14 cellular contexts compared by ENCODE assay signal in genomic region chr20:45919536-45919933, GRCh38. TPM values are rescaled to one million over a fixed set of nuclear protein-coding genes. Genes with fewer than 3 reads are reported as not detected.
DNase-seq lines count a peak whose midpoint lies in the region; FAIRE-seq and TF ChIP-seq lines count a peak whose summit lies in the region.
"Had no signal": no experiment of that assay in that cellular context is flagged by ENCODE, and none has a peak within 500 bp of the region (broad histone marks: within the 10 kb centered on the region; RNA-seq: fewer than 3 reads in every experiment).

No MANE protein-coding gene starts in this region.

- H3K9me3 ChIP-seq in SJCRH30 (replicated peaks) (no peaks in the 10 kb centered on the region), endothelial cell of umbilical vein (replicated peaks; ENCODE audit: control insufficient read depth, insufficient read depth, low read length) (no peaks in the 10 kb centered on the region), thyroid gland (no peaks in the 10 kb centered on the region), OCI-LY7 (ENCODE audit: low read length) (no peaks in the 10 kb centered on the region)
- H3K9me3 ChIP-seq: thoracic aorta had no signal

- H3K4me1 Mint-ChIP-seq in HFFc6 (ENCODE audit: low read depth): peaks cover 28% of the 10 kb centered on the region

- H3K27ac Mint-ChIP-seq in HFFc6: no peak overlapping the region
- H3K27ac Mint-ChIP-seq: activated naive CD8-positive, alpha-beta T cell treated with anti-CD3 and anti-CD28 coated beads, Interleukin-2, amount 10 ng/mL, durations not matched to agents 7 days and 5 days had no signal

- H4K20me1 ChIP-seq in endothelial cell of umbilical vein (replicated peaks; ENCODE audit: control insufficient read depth, extremely low read depth, insufficient read depth, low read length): no peaks in the 10 kb centered on the region
- H4K20me1 ChIP-seq in OCI-LY7 (ENCODE audit: insufficient read depth, low read length): no peaks in the 10 kb centered on the region

- dilution Hi-C loops in endothelial cell of umbilical vein (cut with MboI; ENCODE audit: extremely low pct_ligation_motif_present, low sequenced_read_pairs): no loop called here

- CTCF ChIA-PET in endothelial cell of umbilical vein (lab: Charles Lee): interaction anchor here (0.8 to 2.8 kb wide), 7 partner anchors 8 to 51 kb away, joined by 3 to 19 read pairs (median 4); partner anchors contain the start of genes PCIF1 and ZSWIM1
- CTCF ChIA-PET in OCI-LY7 (lab: Charles Lee; ENCODE audit: unreplicated experiment): no interaction called here

- H3K4me3 Mint-ChIP-seq in HFFc6: no peak overlapping the region
- H3K4me3 Mint-ChIP-seq: activated naive CD8-positive, alpha-beta T cell treated with anti-CD3 and anti-CD28 coated beads, Interleukin-2, amount 10 ng/mL, durations not matched to agents 7 days and 5 days had no signal

- DNase-seq in SJCRH30: peak; percentile 77
- peak; percentile 94 for DNase-seq in endothelial cell of umbilical vein (ENCODE audit: low read depth, low spot score)
- peak; percentile 72 to 75 for DNase-seq in lung microvascular endothelial cell (ENCODE audit: low read depth in 2 of 2)
- peak; percentile 27 to 31 for DNase-seq in thyroid gland
- no peak for DNase-seq in OCI-LY7 (ENCODE audit: low spot score)
- DNase-seq in NCI-H748 treated with DMSO at 0.1 percent for 48 hours (lab: John Stamatoyannopoulos, UW): no peak
- no peak for DNase-seq in HFFc6
- no peak for DNase-seq in GF-D8 (lab: John Stamatoyannopoulos, UW)
- DNase-seq: activated CD4-positive, alpha-beta T cell treated with anti-CD3 and anti-CD28 coated beads, Interleukin-2, amount 50 U/mL, for 4 hours; activated naive CD8-positive, alpha-beta T cell treated with anti-CD3 and anti-CD28 coated beads, Interleukin-2, amount 10 ng/mL, durations not matched to agents 7 days and 5 days; Calu3; NCI-H2171 had no signal

- H3K9me2 ChIP-seq in OCI-LY7 (ENCODE audit: insufficient read depth, low read length): no peaks in the 10 kb centered on the region

- H3K27ac ChIP-seq in SJCRH30 (no peak overlapping the region), endothelial cell of umbilical vein (ENCODE audit: insufficient read depth, low read depth, low read length) (no peak overlapping the region), thyroid gland (peak overlapping the region; percentile 39 to 61 (median 50)), OCI-LY7 (ENCODE audit: low read depth, low read length, poor library complexity, severe bottlenecking) (no peak overlapping the region)

- 9 to 18% methylated on average over 4 of the region's 4 CpGs for WGBS in thyroid gland, 2 donors

- POLR2A ChIA-PET in endothelial cell of umbilical vein (lab: Charles Lee) (interaction anchor here (0.6 to 2.5 kb wide), 3 partner anchors 15 to 1190 kb away, joined by 3 to 20 read pairs (median 8); partner anchors contain the start of gene PCIF1), OCI-LY7 (lab: Charles Lee) (interaction anchor here (1.1 to 1.5 kb wide), 3 partner anchors 15 to 51 kb away, joined by 3 to 6 read pairs (median 3); partner anchors contain the start of genes PCIF1 and ZSWIM1)

- H3K27me3 ChIP-seq in SJCRH30 (no peaks in the 10 kb centered on the region), endothelial cell of umbilical vein (ENCODE audit: control insufficient read depth in 2 of 2, insufficient read depth in 2 of 2, low read length in 2 of 2) (no peaks in the 10 kb centered on the region), thyroid gland (no peaks in the 10 kb centered on the region)

- peaks cover 66% of the 10 kb centered on the region for H3K4me1 ChIP-seq in SJCRH30
- peaks cover 27% of the 10 kb centered on the region for H3K4me1 ChIP-seq in endothelial cell of umbilical vein (ENCODE audit: control insufficient read depth, extremely low read depth, insufficient read depth, low read length)
- H3K4me1 ChIP-seq in thyroid gland: peaks cover 6 to 28% of the 10 kb centered on the region in 2 donors
- no peaks in the 10 kb centered on the region for H3K4me1 ChIP-seq in OCI-LY7 (ENCODE audit: insufficient read depth, low read length, poor library complexity, severe bottlenecking)

- no peak for TF ChIP-seq POLR2A in endothelial cell of umbilical vein (IDR thresholded peaks at IDR 0.05; ENCODE audit: low read depth, low read length)
- TF ChIP-seq POLR2A in thyroid gland (IDR thresholded peaks at IDR 0.05): no peak

- TF ChIP-seq CTCF in endothelial cell of umbilical vein (IDR thresholded peaks at IDR 0.05; ENCODE audit: extremely low read depth in 1 of 2, insufficient read depth in 1 of 2, low read depth in 1 of 2, low read length in 2 of 2) (no peak), thyroid gland (IDR thresholded peaks at IDR 0.05) (no peak), OCI-LY7 (conservative IDR thresholded peaks at IDR 0.05; ENCODE audit: low read length) (no peak), HFFc6 (IDR thresholded peaks at IDR 0.05) (no peak)

- H3K9ac ChIP-seq in endothelial cell of umbilical vein (replicated peaks; ENCODE audit: extremely low read depth, insufficient read depth, low read length): no peak overlapping the region

- H3K4me3 ChIP-seq in SJCRH30 (no peak overlapping the region), endothelial cell of umbilical vein (replicated peaks in 1 of 3; ENCODE audit: insufficient read depth in 1 of 3, low read depth in 1 of 3, low read length in 3 of 3) (no peak overlapping the region), thyroid gland (replicated peaks in 1 of 3) (no peak overlapping the region), OCI-LY7 (ENCODE audit: low read depth, low read length, poor library complexity, severe bottlenecking) (no peak overlapping the region)
- H3K4me3 ChIP-seq: thoracic aorta had no signal

- BruUV-seq in endothelial cell of umbilical vein (replicated peaks; lab: Mats Ljungman, UMichigan) (no TSS peak), OCI-LY7 (replicated peaks; lab: Mats Ljungman, UMichigan) (no TSS peak)

- no peaks in the 10 kb centered on the region for H3K36me3 Mint-ChIP-seq in HFFc6 (ENCODE audit: low read depth)
- H3K36me3 Mint-ChIP-seq: activated naive CD8-positive, alpha-beta T cell treated with anti-CD3 and anti-CD28 coated beads, Interleukin-2, amount 10 ng/mL, durations not matched to agents 7 days and 5 days had no signal

- intact Hi-C loops in endothelial cell of umbilical vein (cut with micrococcal nuclease): loop anchor here (1.0 to 10.0 kb wide), 2 partner anchors 8 to 575 kb away; partner anchors contain the start of gene SDC4
- intact Hi-C loops in thyroid gland (cut with DNase I): no loop called here
- intact Hi-C loops in OCI-LY7 (cut with micrococcal nuclease; ENCODE audit: unreplicated experiment): no loop called here

- H3K27me3 Mint-ChIP-seq in HFFc6 (ENCODE audit: insufficient read depth): peaks cover 9% of the 10 kb centered on the region

- H3K79me2 ChIP-seq in endothelial cell of umbilical vein (ENCODE audit: control insufficient read depth, insufficient read depth, low read length) (no peaks in the 10 kb centered on the region), OCI-LY7 (ENCODE audit: insufficient read depth, low read depth, low read length) (no peaks in the 10 kb centered on the region)

- H2AFZ ChIP-seq in endothelial cell of umbilical vein (ENCODE audit: low read depth, low read length) (no peak overlapping the region), OCI-LY7 (ENCODE audit: low read length) (no peak overlapping the region)

- H3K36me3 ChIP-seq in SJCRH30 (no peaks in the 10 kb centered on the region), endothelial cell of umbilical vein (ENCODE audit: control insufficient read depth in 2 of 2, extremely low read depth in 1 of 2, insufficient read depth in 2 of 2, low read length in 2 of 2) (no peaks in the 10 kb centered on the region), thyroid gland (no peaks in the 10 kb centered on the region), OCI-LY7 (ENCODE audit: insufficient read depth, low read length) (no peaks in the 10 kb centered on the region)
- H3K36me3 ChIP-seq: thoracic aorta had no signal

- H3K9me3 Mint-ChIP-seq in HFFc6: no peaks in the 10 kb centered on the region
- H3K9me3 Mint-ChIP-seq: activated naive CD8-positive, alpha-beta T cell treated with anti-CD3 and anti-CD28 coated beads, Interleukin-2, amount 10 ng/mL, durations not matched to agents 7 days and 5 days had no signal

- no peak overlapping the region for H3K4me2 ChIP-seq in endothelial cell of umbilical vein (ENCODE audit: insufficient read depth, low read length)
- no peak overlapping the region for H3K4me2 ChIP-seq in OCI-LY7 (ENCODE audit: low read length)

- peak; percentile 84 for FAIRE-seq in endothelial cell of umbilical vein (lab: Jason Lieb, UNC)
- FAIRE-seq: GM12892 had no signal

- no peaks in the 10 kb centered on the region for H3K9me1 ChIP-seq in endothelial cell of umbilical vein (replicated peaks; ENCODE audit: control insufficient read depth, extremely low read depth, insufficient read depth, low read length)

RNA-seq across cellular contexts. Expression of gene PLTP, which starts 7.6 kb away (rescaled TPM):
- 14.5 and 15.6 TPM in 2 replicates for total RNA-seq in SJCRH30 (2014; rRNA removed; shearing (Covaris generic))
- total RNA-seq in endothelial cell of umbilical vein (61.9 and 62.1 TPM in 2 replicates), lung microvascular endothelial cell (4.4 and 4.8 TPM in 2 replicates), thyroid gland (100 to 1,000 TPM in 1 of 4 donors, 10 to 100 TPM in 3; 22.7 to 260 (median 70.1) TPM), OCI-LY7 (2022) (12.7 and 15.8 TPM in 2 replicates)
- 118 TPM in 2 replicates for polyA plus RNA-seq in endothelial cell of umbilical vein
- polyA plus RNA-seq in endothelial cell of umbilical vein (2011; cell fraction: cytosol; rRNA removed): 70.8 and 89.9 TPM in 2 replicates
- 48.2 and 60.0 TPM in 2 replicates for polyA plus RNA-seq in endothelial cell of umbilical vein (2011; cell fraction: nucleus; rRNA removed)
- polyA plus RNA-seq in endothelial cell of umbilical vein (2012): 71.4 and 133 TPM in 2 replicates
- polyA minus RNA-seq in endothelial cell of umbilical vein: 67.3 and 73.5 TPM in 2 replicates
- polyA minus RNA-seq in endothelial cell of umbilical vein (2011; cell fraction: cytosol; rRNA and poly(A)+ RNA removed): 1.1 TPM
- 19.4 and 23.8 TPM in 2 replicates for polyA minus RNA-seq in endothelial cell of umbilical vein (2011; cell fraction: nucleus; rRNA and poly(A)+ RNA removed)
- 14.3 and 17.1 TPM in 2 replicates for total RNA-seq in OCI-LY7 (2014; rRNA removed; shearing (Covaris generic))
- total RNA-seq in HFFc6 (2021; fragmentation: NEBNext Ultra II Directional; extraction: Animal tissue kit (Norgen Biotek cat#: 25700)): 10 to 100 TPM in 5 of 6 experiments, 1 to 10 TPM in 1; 8.3 to 13.6 (median 11.1) TPM

RNA-seq across cellular contexts. Expression of gene PCIF1, which starts 14.9 kb away (rescaled TPM):
- 20.6 and 21.7 TPM in 2 replicates for total RNA-seq in SJCRH30 (2014; rRNA removed; shearing (Covaris generic))
- total RNA-seq in endothelial cell of umbilical vein (25.8 and 27.2 TPM in 2 replicates), lung microvascular endothelial cell (7.8 and 9.5 TPM in 2 replicates), thyroid gland (10 to 100 TPM; 28.1 to 63.6 (median 49.1) TPM), OCI-LY7 (2022) (40.6 and 50.3 TPM in 2 replicates)
- 26.4 and 27.6 TPM in 2 replicates for polyA plus RNA-seq in endothelial cell of umbilical vein
- 19.2 and 22.7 TPM in 2 replicates for polyA plus RNA-seq in endothelial cell of umbilical vein (2011; cell fraction: cytosol; rRNA removed)
- polyA plus RNA-seq in endothelial cell of umbilical vein (2011; cell fraction: nucleus; rRNA removed): 32.7 and 35.6 TPM in 2 replicates
- polyA plus RNA-seq in endothelial cell of umbilical vein (2012): 15.6 and 18.6 TPM in 2 replicates
- 17.2 and 28.9 TPM in 2 replicates for polyA minus RNA-seq in endothelial cell of umbilical vein
- 22.8 TPM for polyA minus RNA-seq in endothelial cell of umbilical vein (2011; cell fraction: cytosol; rRNA and poly(A)+ RNA removed)
- polyA minus RNA-seq in endothelial cell of umbilical vein (2011; cell fraction: nucleus; rRNA and poly(A)+ RNA removed): 32.5 and 34.5 TPM in 2 replicates
- total RNA-seq in OCI-LY7 (2014; rRNA removed; shearing (Covaris generic)): 16.7 and 21.2 TPM in 2 replicates
- total RNA-seq in HFFc6 (2021; fragmentation: NEBNext Ultra II Directional; extraction: Animal tissue kit (Norgen Biotek cat#: 25700)): 10 to 100 TPM; 14.8 to 23.1 (median 19.5) TPM

RNA-seq across cellular contexts. Expression of gene CTSA, which starts 28.4 kb away (rescaled TPM):
- 85.2 and 91.4 TPM in 2 replicates for total RNA-seq in SJCRH30 (2014; rRNA removed; shearing (Covaris generic))
- 156 and 169 TPM in 2 replicates for total RNA-seq in endothelial cell of umbilical vein
- polyA plus RNA-seq in endothelial cell of umbilical vein: 409 and 427 TPM in 2 replicates
- polyA plus RNA-seq in endothelial cell of umbilical vein (2011; cell fraction: cytosol; rRNA removed): 229 and 251 TPM in 2 replicates
- 482 and 635 TPM in 2 replicates for polyA plus RNA-seq in endothelial cell of umbilical vein (2011; cell fraction: nucleus; rRNA removed)
- polyA plus RNA-seq in endothelial cell of umbilical vein (2012): 167 and 196 TPM in 2 replicates
- 209 and 279 TPM in 2 replicates for polyA minus RNA-seq in endothelial cell of umbilical vein
- 73.4 TPM for polyA minus RNA-seq in endothelial cell of umbilical vein (2011; cell fraction: cytosol; rRNA and poly(A)+ RNA removed)
- polyA minus RNA-seq in endothelial cell of umbilical vein (2011; cell fraction: nucleus; rRNA and poly(A)+ RNA removed): 132 and 133 TPM in 2 replicates
- total RNA-seq in lung microvascular endothelial cell: 40.8 and 64.1 TPM in 2 replicates
- 100 to 1,000 TPM in 1 of 4 donors, 10 to 100 TPM in 3; 42.7 to 103 (median 51.3) TPM for total RNA-seq in thyroid gland
- total RNA-seq in OCI-LY7 (2014; rRNA removed; shearing (Covaris generic)): 27.1 and 33.1 TPM in 2 replicates
- total RNA-seq in OCI-LY7 (2022): 36.4 and 36.7 TPM in 2 replicates
- 100 to 1,000 TPM; 133 to 176 (median 155) TPM for total RNA-seq in HFFc6 (2021; fragmentation: NEBNext Ultra II Directional; extraction: Animal tissue kit (Norgen Biotek cat#: 25700))

RNA-seq across cellular contexts. Expression of gene NEURL2, which starts 28.5 kb away (rescaled TPM):
- 3.9 and 6.7 TPM in 2 replicates for total RNA-seq in SJCRH30 (2014; rRNA removed; shearing (Covaris generic))
- total RNA-seq in endothelial cell of umbilical vein (5.4 and 6.5 TPM in 2 replicates), lung microvascular endothelial cell (2.2 and 3.0 TPM in 2 replicates), thyroid gland (10 to 100 TPM; 12.6 to 17.4 (median 16.1) TPM), OCI-LY7 (2022) (6.2 and 9.9 TPM in 2 replicates)
- 2.8 and 4.5 TPM in 2 replicates for polyA plus RNA-seq in endothelial cell of umbilical vein
- 1.2 and 1.9 TPM in 2 replicates for polyA plus RNA-seq in endothelial cell of umbilical vein (2011; cell fraction: cytosol; rRNA removed)
- 4.6 and 5.5 TPM in 2 replicates for polyA plus RNA-seq in endothelial cell of umbilical vein (2011; cell fraction: nucleus; rRNA removed)
- polyA plus RNA-seq in endothelial cell of umbilical vein (2012): 0.95 and 1.7 TPM in 2 replicates
- polyA minus RNA-seq in endothelial cell of umbilical vein: 0.68 TPM in 1 of 2 replicates, not detected in the other
- polyA minus RNA-seq in endothelial cell of umbilical vein (2011; cell fraction: cytosol; rRNA and poly(A)+ RNA removed): 1.3 TPM
- polyA minus RNA-seq in endothelial cell of umbilical vein (2011; cell fraction: nucleus; rRNA and poly(A)+ RNA removed): 2.2 and 5.2 TPM in 2 replicates
- total RNA-seq in OCI-LY7 (2014; rRNA removed; shearing (Covaris generic)): 6.0 and 10.7 TPM in 2 replicates
- 1 to 10 TPM; 1.5 to 2.3 (median 1.9) TPM for total RNA-seq in HFFc6 (2021; fragmentation: NEBNext Ultra II Directional; extraction: Animal tissue kit (Norgen Biotek cat#: 25700))

RNA-seq across cellular contexts. Expression of gene SPATA25, which starts 32.1 kb away (rescaled TPM):
- total RNA-seq in SJCRH30 (2014; rRNA removed; shearing (Covaris generic)): 2.1 and 2.8 TPM in 2 replicates
- total RNA-seq in endothelial cell of umbilical vein (1.3 TPM in 1 of 2 replicates, not detected in the other), lung microvascular endothelial cell (0.44 and 0.79 TPM in 2 replicates), thyroid gland (1 to 10 TPM in 3 of 4 donors, not detected in 1; 3.0 to 8.8 (median 5.0) TPM), OCI-LY7 (2022) (5.8 and 5.9 TPM in 2 replicates)
- polyA plus RNA-seq in endothelial cell of umbilical vein: 0.69 and 1.0 TPM in 2 replicates
- 0.34 and 0.58 TPM in 2 replicates for polyA plus RNA-seq in endothelial cell of umbilical vein (2011; cell fraction: cytosol; rRNA removed)
- polyA plus RNA-seq in endothelial cell of umbilical vein (2011; cell fraction: nucleus; rRNA removed): 2.9 and 3.8 TPM in 2 replicates
- polyA plus RNA-seq in endothelial cell of umbilical vein (2012): 0.60 TPM in 1 of 2 replicates, not detected in the other
- polyA minus RNA-seq in endothelial cell of umbilical vein: 0.28 TPM in 1 of 2 replicates, not detected in the other
- not detected for polyA minus RNA-seq in endothelial cell of umbilical vein (2011; cell fraction: cytosol; rRNA and poly(A)+ RNA removed)
- polyA minus RNA-seq in endothelial cell of umbilical vein (2011; cell fraction: nucleus; rRNA and poly(A)+ RNA removed): 2.2 and 3.0 TPM in 2 replicates
- total RNA-seq in OCI-LY7 (2014; rRNA removed; shearing (Covaris generic)): 5.8 and 6.1 TPM in 2 replicates
- total RNA-seq in HFFc6 (2021; fragmentation: NEBNext Ultra II Directional; extraction: Animal tissue kit (Norgen Biotek cat#: 25700)): under 1 TPM; 0.35 to 0.74 (median 0.47) TPM

Comparison
In these comparisons a context has a peak if more than half of its experiments do, and no peak if none do; other contexts are left out.
1. DNase-seq: peak in SJCRH30 (2 of 2), endothelial cell of umbilical vein (single experiment), lung microvascular endothelial cell (2 of 2) and thyroid gland (2 of 2); none in OCI-LY7 (single experiment), NCI-H748 treated with DMSO at 0.1 percent for 48 hours (single experiment), HFFc6 (single experiment) and GF-D8 (single experiment).
2. H3K27ac ChIP-seq: peak in thyroid gland (3 of 3); none in SJCRH30 (single experiment), endothelial cell of umbilical vein (single experiment) and OCI-LY7 (single experiment).